12 cellular contexts compared by ENCODE assay signal in genomic region chr3:123085293-123085949, GRCh38. TPM values are rescaled to one million over a fixed set of nuclear protein-coding genes. Genes with fewer than 3 reads are reported as not detected.
DNase-seq lines count a peak whose midpoint lies in the region; ATAC-seq and TF ChIP-seq lines count a peak whose summit lies in the region.
"Had no signal": no experiment of that assay in that cellular context is flagged by ENCODE, and none has a peak within 500 bp of the region (broad histone marks: within the 10 kb centered on the region; RNA-seq: fewer than 3 reads in every experiment).

No MANE protein-coding gene starts in this region.

- H3K14ac ChIP-seq in trophoblast cell (ENCODE audit: low read length) = peak overlapping the region; percentile 8

- no peak overlapping the region for H3K18ac ChIP-seq in trophoblast cell (ENCODE audit: low read length)

- peak overlapping the region in 3 of 10 donors; percentile 4 to 35 (median 22) for H3K27ac Mint-ChIP-seq in naive thymus-derived CD8-positive, alpha-beta T cell

- H2BK5ac ChIP-seq in trophoblast cell (ENCODE audit: low read depth, low read length, poor library complexity) = no peak overlapping the region

- no peak overlapping the region for H3K4me2 ChIP-seq in trophoblast cell (ENCODE audit: low read length)

- no peak for TF ChIP-seq POLR2A in erythroblast (IDR thresholded peaks at IDR 0.05; ENCODE audit: low read length)

- no peak overlapping the region for H4K8ac ChIP-seq in trophoblast cell (ENCODE audit: low read depth, low read length)

- H3K4me1 ChIP-seq in trophoblast cell (ENCODE audit: control insufficient read depth in 1 of 2, insufficient read depth in 2 of 2, low read length in 2 of 2) = peaks cover 34 to 44% of the 10 kb centered on the region in 2 experiments

- H2AK5ac ChIP-seq in trophoblast cell (ENCODE audit: low read length) = no peak overlapping the region

- H3K9ac ChIP-seq in trophoblast cell (ENCODE audit: low read length) = no peak overlapping the region

- TF ChIP-seq CTCF in GM12873 (IDR thresholded peaks at IDR 0.05; ENCODE audit: insufficient read depth, low read depth, low read length, missing control alignments) = peak; percentile 17

- H2BK12ac ChIP-seq in trophoblast cell (ENCODE audit: low read length) = no peak overlapping the region

- no peak overlapping the region for H3K27ac ChIP-seq in trophoblast cell (ENCODE audit: low read depth, low read length)

- H3K4me1 Mint-ChIP-seq in naive thymus-derived CD8-positive, alpha-beta T cell = peaks cover 30 to 57% (median 45%) of the 10 kb centered on the region in 4 donors

- POLR2A ChIA-PET in naive thymus-derived CD8-positive, alpha-beta T cell (lab: Charles Lee) = no interaction called here

- no peak overlapping the region for H3K23ac ChIP-seq in trophoblast cell (ENCODE audit: low read length)

- no CpG with 5 or more reads among the region's 10 CpGs for WGBS in trophoblast cell (ENCODE audit: extremely low coverage, insufficient coverage, insufficient read length)

- H3K4ac ChIP-seq in trophoblast cell (ENCODE audit: low read depth, low read length) = peak overlapping the region; percentile 84

- H4K91ac ChIP-seq in trophoblast cell (ENCODE audit: low read depth, low read length) = no peak overlapping the region

- H2BK120ac ChIP-seq in trophoblast cell (ENCODE audit: insufficient read depth, low read length, poor library complexity) = no peak overlapping the region

- peaks cover 11% of the 10 kb centered on the region for H3K79me2 ChIP-seq in trophoblast cell (ENCODE audit: control insufficient read depth, insufficient read depth, low read length, poor library complexity)

- no peaks in the 10 kb centered on the region for H3K27me3 ChIP-seq in trophoblast cell (ENCODE audit: insufficient read depth, low read length)
- H3K27me3 ChIP-seq: breast epithelium had no signal

- peak overlapping the region; percentile 16 for H3K4me3 ChIP-seq in trophoblast cell (ENCODE audit: low read depth, low read length)
- H3K4me3 ChIP-seq: breast epithelium, lung had no signal

- no peaks in the 10 kb centered on the region for H3K9me3 Mint-ChIP-seq in naive thymus-derived CD8-positive, alpha-beta T cell

- H3K79me1 ChIP-seq in trophoblast cell (ENCODE audit: low read length) = peaks cover 1% of the 10 kb centered on the region

- H3K4me3 Mint-ChIP-seq in naive thymus-derived CD8-positive, alpha-beta T cell = peak overlapping the region in 2 of 10 donors; percentile 1 to 10

- no peaks in the 10 kb centered on the region for H3K9me3 ChIP-seq in trophoblast cell (ENCODE audit: insufficient read depth, low read depth, low read length)
- H3K9me3 ChIP-seq: breast epithelium had no signal

- no peak for ATAC-seq in HG03565 (IDR thresholded peaks at IDR 0.05; ENCODE audit: unreplicated experiment)
- ATAC-seq in GM18909 (IDR thresholded peaks at IDR 0.05; ENCODE audit: poor library complexity, unreplicated experiment) = no peak
- ATAC-seq in GM18870 (IDR thresholded peaks at IDR 0.05; ENCODE audit: unreplicated experiment) = no peak
- no peak for ATAC-seq in naive thymus-derived CD8-positive, alpha-beta T cell

- no peak overlapping the region for H4K12ac ChIP-seq in trophoblast cell (ENCODE audit: low read depth, low read length)

- no peak overlapping the region for H2AFZ ChIP-seq in trophoblast cell (ENCODE audit: insufficient read depth, low read length, poor library complexity)

- H3K36me3 ChIP-seq in trophoblast cell (ENCODE audit: control insufficient read depth in 1 of 2, insufficient read depth in 2 of 2, low read length in 2 of 2) = peaks cover 13 to 17% of the 10 kb centered on the region in 2 experiments
- H3K36me3 ChIP-seq: breast epithelium had no signal

- peaks cover 0 to 1% (median 0%) of the 10 kb centered on the region in 5 donors for H3K27me3 Mint-ChIP-seq in naive thymus-derived CD8-positive, alpha-beta T cell

- peaks cover 0 to 3% (median 0%) of the 10 kb centered on the region in 3 donors for H3K36me3 Mint-ChIP-seq in naive thymus-derived CD8-positive, alpha-beta T cell

- DNase-seq in NCI-H524 treated with DMSO at 0.1 percent for 48 hours (lab: John Stamatoyannopoulos, UW) (peak; percentile 72), erythroblast (lab: John Stamatoyannopoulos, UW) (peak; percentile 12 to 25), trophoblast cell (no peak)
- no peak for DNase-seq in naive thymus-derived CD8-positive, alpha-beta T cell
- DNase-seq: NCI-H2081, SHP77 treated with DMSO at 0.1 percent for 48 hours had no signal

RNA-seq across cellular contexts. Expression of gene PDIA5, which starts 18.6 kb away (rescaled TPM):
- polyA plus RNA-seq in trophoblast cell (2013) = 77.0 and 78.2 TPM in 2 replicates
- total RNA-seq in naive thymus-derived CD8-positive, alpha-beta T cell = 1 to 10 TPM; 5.2 to 6.0 TPM
- 1 to 10 TPM; 3.2 to 6.9 (median 4.1) TPM for polyA plus RNA-seq in naive thymus-derived CD8-positive, alpha-beta T cell

RNA-seq across cellular contexts. Expression of gene SEMA5B, which starts 57.9 kb away (rescaled TPM):
- 8.9 and 9.2 TPM in 2 replicates for polyA plus RNA-seq in trophoblast cell (2013)
- under 1 TPM; 0.16 to 0.47 TPM for total RNA-seq in naive thymus-derived CD8-positive, alpha-beta T cell
- not detected for polyA plus RNA-seq in naive thymus-derived CD8-positive, alpha-beta T cell

Comparison
In these comparisons a context has a peak if more than half of its experiments do, and no peak if none do; other contexts are left out.
1. DNase-seq: peak in NCI-H524 treated with DMSO at 0.1 percent for 48 hours (single experiment) and erythroblast (2 of 2); none in trophoblast cell (0 of 2) and naive thymus-derived CD8-positive, alpha-beta T cell (0 of 10).